ENCODE assay signal across 20 cellular contexts in genomic region chr13:101709952-101710351, GRCh38.
A peak's percentile ranks its signal among the peaks of the same experiment; 100 is the strongest.
DNase-seq lines count a peak whose midpoint lies in the region; ATAC-seq and TF ChIP-seq lines count a peak whose summit lies in the region.
"Had no signal": no experiment of that assay in that cellular context is flagged by ENCODE, and none has a peak within 500 bp of the region (broad histone marks: within the 10 kb centered on the region; RNA-seq: fewer than 3 reads in every experiment).

No MANE protein-coding gene starts in this region.

- H3F3A ChIP-seq in PC-3 (ENCODE audit: low read length, unreplicated experiment), result peaks cover 4% of the 10 kb centered on the region

- H3K4me1 Mint-ChIP-seq in osteocyte (ENCODE audit: unreplicated experiment), result peaks cover 41% of the 10 kb centered on the region
- no peaks in the 10 kb centered on the region for H3K4me1 Mint-ChIP-seq in Calu3 (ENCODE audit: low read depth, unreplicated experiment)
- H3K4me1 Mint-ChIP-seq: B cell had no signal

- POLR2A ChIA-PET in PC-3 (lab: Charles Lee; ENCODE audit: unreplicated experiment), result no interaction called here

- H3K27ac Mint-ChIP-seq in osteocyte (ENCODE audit: unreplicated experiment) (peak overlapping the region; percentile 47), Calu3 (ENCODE audit: unreplicated experiment) (no peak overlapping the region)
- H3K27ac Mint-ChIP-seq: B cell had no signal

- H3K4me1 ChIP-seq in PC-3 (ENCODE audit: insufficient read depth, low read length) (peaks cover 11% of the 10 kb centered on the region), adrenal gland (replicated peaks in 1 of 2) (no peaks in the 10 kb centered on the region)

- peak; percentile 47 for DNase-seq in DMS153 (lab: John Stamatoyannopoulos, UW)
- no peak for DNase-seq in DMS153 treated with DMSO at 0.1 percent for 48 hours (lab: John Stamatoyannopoulos, UW; ENCODE audit: unreplicated experiment)
- DNase-seq in NCI-H2029 treated with DMSO at 0.1 percent for 48 hours (lab: John Stamatoyannopoulos, UW), result peak; percentile 5
- DNase-seq in PC-3, result peak; percentile 8
- no peak for DNase-seq in osteocyte (ENCODE audit: extremely low spot score, unreplicated experiment)
- DNase-seq in Calu3, result no peak
- no peak for DNase-seq in adrenal gland
- DNase-seq in KBM-7, result no peak
- DNase-seq: COR-L47; KG1; MV-4-11; NCI-H187 treated with DMSO at 0.1 percent for 48 hours; NCI-H2227 treated with DMSO at 0.1 percent for 48 hours; NCI-H526; NK-92 treated with Interleukin-12 subunit alpha and Interleukin-12 subunit beta, amount 100 ng/mL, for 24 hours; SW 1271; T-helper 2 cell had no signal

- WGBS in adrenal gland, 4 donors, result 87 to 92% (median 92%) methylated on average over 6 of the region's 6 CpGs

- no peak overlapping the region for H3K4me3 Mint-ChIP-seq in osteocyte (ENCODE audit: unreplicated experiment)
- H3K4me3 Mint-ChIP-seq in Calu3 (ENCODE audit: low read depth, unreplicated experiment), result no peak overlapping the region
- H3K4me3 Mint-ChIP-seq: B cell had no signal

- no peak overlapping the region for H3K9ac ChIP-seq in PC-3 (ENCODE audit: low read length)

- H3K79me2 ChIP-seq in PC-3 (ENCODE audit: low read length), result no peaks in the 10 kb centered on the region

- no peaks in the 10 kb centered on the region for H3K27me3 ChIP-seq in PC-3 (ENCODE audit: low read length)
- no peaks in the 10 kb centered on the region for H3K27me3 ChIP-seq in adrenal gland

- peak; percentile 18; the same call in 1 of the 2 replicates for ATAC-seq in PC-3
- ATAC-seq: Right ventricle myocardium inferior had no signal

- H3K9me3 Mint-ChIP-seq in osteocyte (ENCODE audit: unreplicated experiment) (no peaks in the 10 kb centered on the region), Calu3 (ENCODE audit: low read depth, unreplicated experiment) (no peaks in the 10 kb centered on the region)

- BruUV-seq in PC-3 (replicated peaks; lab: Mats Ljungman, UMichigan) (no TSS peak), Calu3 (replicated peaks; lab: Mats Ljungman, UMichigan) (no TSS peak)

- no peak for TF ChIP-seq POLR2A in adrenal gland (IDR thresholded peaks at IDR 0.05)

- no peak overlapping the region for H2AFZ ChIP-seq in PC-3 (ENCODE audit: low read length)

- TF ChIP-seq CTCF in PC-3 (conservative IDR thresholded peaks at IDR 0.05; ENCODE audit: low read depth, low read length) (no peak), osteocyte (IDR thresholded peaks at IDR 0.05) (no peak), Calu3 (IDR thresholded peaks at IDR 0.05; ENCODE audit: unreplicated experiment) (no peak), adrenal gland (IDR thresholded peaks at IDR 0.05) (no peak)

- H3K27ac ChIP-seq in PC-3 (ENCODE audit: low read length) (no peak overlapping the region), adrenal gland (no peak overlapping the region)
- H3K27ac ChIP-seq: 22Rv1 had no signal

- H3K4me2 ChIP-seq in PC-3 (ENCODE audit: low read length), result no peak overlapping the region

- H3K27me3 Mint-ChIP-seq in osteocyte (ENCODE audit: unreplicated experiment) (no peaks in the 10 kb centered on the region), Calu3 (ENCODE audit: unreplicated experiment) (no peaks in the 10 kb centered on the region)

- CTCF ChIA-PET in PC-3 (lab: Charles Lee) (no interaction called here), Calu3 (lab: Charles Lee) (no interaction called here)

- H3K36me3 Mint-ChIP-seq in osteocyte (ENCODE audit: unreplicated experiment) (peaks cover 83% of the 10 kb centered on the region), Calu3 (ENCODE audit: insufficient read depth, unreplicated experiment) (no peaks in the 10 kb centered on the region)

- in situ Hi-C loops in KBM-7 (cut with MboI; ENCODE audit: low pct_unique_long_range_greater_than_20kb, low sequenced_read_pairs), result no loop called here

- H3K4me3 ChIP-seq in PC-3 (ENCODE audit: low read length), result no peak overlapping the region
- H3K4me3 ChIP-seq in adrenal gland, result no peak overlapping the region

- intact Hi-C loops in PC-3 (cut with micrococcal nuclease), result no loop called here
- intact Hi-C loops in Calu3 (cut with micrococcal nuclease; ENCODE audit: unreplicated experiment), result no loop called here
- intact Hi-C loops in adrenal gland (cut with DNase I), result no loop called here

- H3K36me3 ChIP-seq in PC-3 (ENCODE audit: low read depth, low read length) (0 out of 2 replicates have a peak, but pooled peaks cover 4% of the 10 kb centered on the region), adrenal gland (replicated peaks in 1 of 2) (no peaks in the 10 kb centered on the region)

- H4K20me1 ChIP-seq in PC-3 (ENCODE audit: low read length), result no peaks in the 10 kb centered on the region

- no peaks in the 10 kb centered on the region for H3K9me2 ChIP-seq in PC-3 (replicated peaks; ENCODE audit: low read length)

- H3K9me3 ChIP-seq in PC-3 (ENCODE audit: low read length) (no peaks in the 10 kb centered on the region), adrenal gland (replicated peaks in 1 of 3) (no peaks in the 10 kb centered on the region)

Comparison
In these comparisons a context has a peak if more than half of its experiments do, and no peak if none do; other contexts are left out.
1. DNase-seq: peak in DMS153 (single experiment), NCI-H2029 treated with DMSO at 0.1 percent for 48 hours (single experiment) and PC-3 (single experiment); none in DMS153 treated with DMSO at 0.1 percent for 48 hours (single experiment), osteocyte (single experiment), Calu3 (single experiment), adrenal gland (0 of 7) and KBM-7 (single experiment).